ENCODE assay signal across 11 cellular contexts in genomic region chr14:68295316-68295816, GRCh38.
DNase-seq lines count a peak whose midpoint lies in the region; ATAC-seq and TF ChIP-seq lines count a peak whose summit lies in the region.
"Had no signal": no experiment of that assay in that cellular context is flagged by ENCODE, and none has a peak within 500 bp of the region (broad histone marks: within the 10 kb centered on the region; RNA-seq: fewer than 3 reads in every experiment).

No MANE protein-coding gene starts in this region.

- H3K36me3 ChIP-seq in DOHH2 (ENCODE audit: control insufficient read depth, low read length) (no peaks in the 10 kb centered on the region), heart left ventricle (no peaks in the 10 kb centered on the region)

- no peak for TF ChIP-seq CTCF in DOHH2 (IDR thresholded peaks at IDR 0.05; ENCODE audit: low read depth, low read length, poor library complexity, severe bottlenecking)
- TF ChIP-seq CTCF in heart left ventricle (IDR thresholded peaks at IDR 0.05) = no peak
- no peak for TF ChIP-seq CTCF in progenitor cell of endocrine pancreas (IDR thresholded peaks at IDR 0.05; ENCODE audit: unreplicated experiment)

- peak; percentile 40 to 93 (median 86) for ATAC-seq in heart left ventricle
- no peak for ATAC-seq in SK-N-SH treated with all-trans-retinoic acid at 6 μM for 48 hours
- ATAC-seq: stimulated activated naive CD8-positive, alpha-beta T cell treated with anti-CD3 and anti-CD28 coated beads, Interleukin-15, amount 100 ng/mL, for 72 hours had no signal

- no peaks in the 10 kb centered on the region for H3K9me3 ChIP-seq in DOHH2 (ENCODE audit: control insufficient read depth, insufficient read depth, low read length)
- H3K9me3 ChIP-seq in heart left ventricle = no peaks in the 10 kb centered on the region

- peak overlapping the region; percentile 79 for H3K27ac Mint-ChIP-seq in progenitor cell of endocrine pancreas
- H3K27ac Mint-ChIP-seq: activated T-helper 2 cell treated with anti-CD3 and anti-CD28 coated beads, Interferon-gamma antibody, Interleukin-2, Interleukin-4, amounts not matched to agents 10 μg/mL and 5 μg/mL and 100 μg/mL, durations not matched to agents 14 hours and 24 hours and 36 hours; stimulated activated naive CD8-positive, alpha-beta T cell treated with anti-CD3 and anti-CD28 coated beads, Interleukin-15, amount 100 ng/mL, for 72 hours had no signal

- H3K79me2 ChIP-seq in DOHH2 (ENCODE audit: control insufficient read depth, low read length) = no peaks in the 10 kb centered on the region

- H3K27me3 Mint-ChIP-seq in progenitor cell of endocrine pancreas = no peaks in the 10 kb centered on the region
- H3K27me3 Mint-ChIP-seq: CD8-positive, alpha-beta memory T cell; stimulated activated naive CD8-positive, alpha-beta T cell treated with anti-CD3 and anti-CD28 coated beads, Interleukin-15, amount 100 ng/mL, for 72 hours had no signal

- H3K9me2 ChIP-seq in DOHH2 (replicated peaks; ENCODE audit: control insufficient read depth, low read length) = no peaks in the 10 kb centered on the region

- H3K27me3 ChIP-seq in DOHH2 (ENCODE audit: control insufficient read depth, low read length) (no peaks in the 10 kb centered on the region), heart left ventricle (no peaks in the 10 kb centered on the region)

- H3F3A ChIP-seq in DOHH2 (ENCODE audit: control insufficient read depth, insufficient read depth) = 0 out of 2 replicates have a peak, but pooled peaks cover 7% of the 10 kb centered on the region

- H3K4me3 ChIP-seq in DOHH2 (ENCODE audit: low read length) (0 out of 2 replicates have a peak overlapping the region, but pooled peaks have one; percentile 3), heart left ventricle (no peak overlapping the region)

- TF ChIP-seq POLR2A in heart left ventricle (IDR thresholded peaks at IDR 0.05) = no peak

- WGBS in heart left ventricle, 4 donors = 42 to 51% (median 47%) methylated on average over 7 to 8 of the region's 8 CpGs

- DNase-seq in NCI-H82 treated with DMSO at 0.1 percent for 48 hours (lab: John Stamatoyannopoulos, UW; ENCODE audit: unreplicated experiment) (peak; percentile 79), heart left ventricle (peak in 4 of 5 donors; percentile 35 to 64 (median 40)), progenitor cell of endocrine pancreas (ENCODE audit: low spot score, unreplicated experiment) (no peak), posterior cingulate gyrus (no peak), DMS79 (lab: John Stamatoyannopoulos, UW) (no peak), EL (no peak)
- DNase-seq: CD8-positive, alpha-beta memory T cell; stimulated activated naive CD8-positive, alpha-beta T cell treated with anti-CD3 and anti-CD28 coated beads, Interleukin-15, amount 100 ng/mL, for 72 hours had no signal

- no peaks in the 10 kb centered on the region for H4K20me1 ChIP-seq in DOHH2 (ENCODE audit: control insufficient read depth, insufficient read depth, low read depth, low read length)

- H3K27ac ChIP-seq in DOHH2 (ENCODE audit: low read depth, low read length) = no peak overlapping the region
- peak overlapping the region in 6 of 12 donors; percentile 11 to 50 (median 30) for H3K27ac ChIP-seq in heart left ventricle

- H3K36me3 Mint-ChIP-seq in progenitor cell of endocrine pancreas (ENCODE audit: insufficient read depth) = peaks cover 8% of the 10 kb centered on the region

- no peak overlapping the region for H3K4me3 Mint-ChIP-seq in progenitor cell of endocrine pancreas (ENCODE audit: low read depth)
- H3K4me3 Mint-ChIP-seq: CD8-positive, alpha-beta memory T cell; stimulated activated naive CD8-positive, alpha-beta T cell treated with anti-CD3 and anti-CD28 coated beads, Interleukin-15, amount 100 ng/mL, for 72 hours had no signal

- intact Hi-C loops in heart left ventricle (cut with DNase I) (no loop called here), posterior cingulate gyrus (cut with DNase I) (no loop called here)

- H3K4me1 ChIP-seq in DOHH2 (ENCODE audit: control insufficient read depth, low read length) (peaks cover 51% of the 10 kb centered on the region), heart left ventricle (peaks cover 0 to 64% (median 17%) of the 10 kb centered on the region in 12 donors)

- peaks cover 54% of the 10 kb centered on the region for H3K4me1 Mint-ChIP-seq in progenitor cell of endocrine pancreas (ENCODE audit: low read depth)

- peaks cover 12% of the 10 kb centered on the region for H3K9me3 Mint-ChIP-seq in progenitor cell of endocrine pancreas (ENCODE audit: low read depth)
- H3K9me3 Mint-ChIP-seq: activated T-helper 2 cell treated with anti-CD3 and anti-CD28 coated beads, Interferon-gamma antibody, Interleukin-2, Interleukin-4, amounts not matched to agents 10 μg/mL and 5 μg/mL and 100 μg/mL, durations not matched to agents 14 hours and 24 hours and 36 hours; CD8-positive, alpha-beta memory T cell; stimulated activated naive CD8-positive, alpha-beta T cell treated with anti-CD3 and anti-CD28 coated beads, Interleukin-15, amount 100 ng/mL, for 72 hours had no signal

- peak overlapping the region; percentile 24 for H3K4me2 ChIP-seq in DOHH2 (ENCODE audit: low read length)

TF ChIP-seq in SK-N-SH treated with all-trans-retinoic acid at 6 μM for 48 hours, 23 proteins besides CTCF, POLR2A, EP300 and RAD21:
- TF ChIP-seq ZFP3 (CRISPR knock-in tag; IDR thresholded peaks at IDR 0.05) (no peak), ESRRG (CRISPR knock-in tag; IDR thresholded peaks at IDR 0.05) (no peak), TSHZ2 (CRISPR knock-in tag; IDR thresholded peaks at IDR 0.05) (no peak)

Comparison
In these comparisons a context has a peak if more than half of its experiments do, and no peak if none do; other contexts are left out.
1. DNase-seq: peak in NCI-H82 treated with DMSO at 0.1 percent for 48 hours (single experiment) and heart left ventricle (4 of 5); none in progenitor cell of endocrine pancreas (single experiment), posterior cingulate gyrus (0 of 10), DMS79 (single experiment) and EL (single experiment).